ENCODE assay signal across 14 cellular contexts in the genomic region with DNA sequence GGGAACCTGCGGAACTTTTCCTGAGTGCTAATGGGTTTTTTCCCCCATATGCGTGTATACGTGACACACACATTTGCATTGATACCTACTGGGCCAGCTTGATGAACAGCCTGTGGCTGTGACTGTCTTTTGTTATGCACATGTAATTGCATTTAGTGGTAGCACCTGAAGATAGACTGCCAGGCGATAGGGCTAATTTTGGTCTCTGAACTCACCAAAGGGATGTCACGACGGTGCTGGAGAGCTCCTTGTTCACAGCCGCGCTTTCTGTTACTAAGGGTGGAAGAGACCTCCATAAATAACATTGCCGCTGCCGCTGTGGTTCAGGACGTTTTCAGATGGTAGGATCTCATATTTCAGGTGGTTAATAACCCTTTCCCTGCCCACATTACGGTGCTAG.
DNase-seq lines count a peak whose midpoint lies in the region; ATAC-seq and TF ChIP-seq lines count a peak whose summit lies in the region.
"Had no signal": no experiment of that assay in that cellular context is flagged by ENCODE, and none has a peak within 500 bp of the region (broad histone marks: within the 10 kb centered on the region; RNA-seq: fewer than 3 reads in every experiment).

No MANE protein-coding gene starts in this region.

- no peak overlapping the region for H3K4me3 ChIP-seq in HEK293 (ENCODE audit: low read depth, low read length)
- no peak overlapping the region for H3K4me3 ChIP-seq in naive thymus-derived CD4-positive, alpha-beta T cell (ENCODE audit: low read length)

- H3K27me3 ChIP-seq in naive thymus-derived CD4-positive, alpha-beta T cell (ENCODE audit: control insufficient read depth in 2 of 2, insufficient read depth in 2 of 2, low read length in 2 of 2): no peaks in the 10 kb centered on the region

- peaks cover 72% of the 10 kb centered on the region for H3K4me1 Mint-ChIP-seq in activated B cell treated with CpG ODN at 0.5 μM for 24 hours
- H3K4me1 Mint-ChIP-seq in naive thymus-derived CD4-positive, alpha-beta T cell: peaks cover 15 to 65% (median 47%) of the 10 kb centered on the region in 7 donors
- H3K4me1 Mint-ChIP-seq in activated naive CD8-positive, alpha-beta T cell treated with anti-CD3 and anti-CD28 coated beads for 36 hours: peaks cover 26% of the 10 kb centered on the region

- ATAC-seq in activated B cell treated with CpG ODN at 0.5 μM for 24 hours (ENCODE audit: low read depth): peak; percentile 47
- ATAC-seq in naive thymus-derived CD4-positive, alpha-beta T cell: peak; percentile 21

- no peak overlapping the region for H3K27ac ChIP-seq in HEK293 (ENCODE audit: extremely low read depth, low read depth, low read length)
- no peak overlapping the region for H3K27ac ChIP-seq in naive thymus-derived CD4-positive, alpha-beta T cell (ENCODE audit: low read depth, low read length)
- H3K27ac ChIP-seq: 22Rv1 had no signal

- intact Hi-C loops in activated B cell treated with CpG ODN at 0.5 μM for 24 hours (cut with micrococcal nuclease): loop anchor here (5.0 kb wide), 2 partner anchors 35 to 175 kb away; no protein-coding TSS in a partner anchor
- intact Hi-C loops in naive thymus-derived CD4-positive, alpha-beta T cell (cut with micrococcal nuclease): no loop called here

- H3K36me3 ChIP-seq in HEK293 (ENCODE audit: control insufficient read depth in 2 of 2, insufficient read depth in 1 of 2, low read length in 2 of 2): no peaks in the 10 kb centered on the region
- H3K36me3 ChIP-seq in naive thymus-derived CD4-positive, alpha-beta T cell (ENCODE audit: control insufficient read depth in 2 of 3, insufficient read depth in 3 of 3, low read length in 3 of 3): no peaks in the 10 kb centered on the region

- H3K27ac Mint-ChIP-seq in activated B cell treated with CpG ODN at 0.5 μM for 24 hours: peak overlapping the region; percentile 79
- H3K27ac Mint-ChIP-seq in naive thymus-derived CD4-positive, alpha-beta T cell: peak overlapping the region in 4 of 9 donors; percentile 26 to 79 (median 42)
- no peak overlapping the region for H3K27ac Mint-ChIP-seq in activated naive CD8-positive, alpha-beta T cell treated with anti-CD3 and anti-CD28 coated beads for 36 hours

- DNase-seq in DMS79 treated with DMSO at 0.1 percent for 48 hours (lab: John Stamatoyannopoulos, UW): peak; percentile 33
- DNase-seq in DMS79 (lab: John Stamatoyannopoulos, UW): no peak
- DNase-seq in activated B cell treated with CpG ODN at 0.5 μM for 24 hours: no peak
- DNase-seq in naive thymus-derived CD4-positive, alpha-beta T cell: no peak
- DNase-seq in MV-4-11 (lab: John Stamatoyannopoulos, UW): no peak
- DNase-seq in activated naive CD8-positive, alpha-beta T cell treated with anti-CD3 and anti-CD28 coated beads for 36 hours: no peak
- DNase-seq in DMS53 treated with DMSO at 0.1 percent for 48 hours (lab: John Stamatoyannopoulos, UW; ENCODE audit: unreplicated experiment): no peak
- DNase-seq: activated CD4-positive, alpha-beta T cell treated with anti-CD3 and anti-CD28 coated beads, Interleukin-2, amount 50 U/mL, for 48 hours; islet precursor cell; OCI-M1; stimulated activated CD4-positive, alpha-beta T cell treated with anti-CD3 and anti-CD28 coated beads, Interleukin-12 subunit alpha, Interleukin-12 subunit beta, amount 100 ng/mL, for 4 hours had no signal

- H3K9me3 ChIP-seq in HEK293 (ENCODE audit: control insufficient read depth, insufficient read depth, low read depth, low read length): no peaks in the 10 kb centered on the region
- H3K9me3 ChIP-seq in naive thymus-derived CD4-positive, alpha-beta T cell (ENCODE audit: control insufficient read depth in 2 of 3, low read length in 3 of 3): no peaks in the 10 kb centered on the region

- no peaks in the 10 kb centered on the region for H3K27me3 Mint-ChIP-seq in activated B cell treated with CpG ODN at 0.5 μM for 24 hours
- no peaks in the 10 kb centered on the region for H3K27me3 Mint-ChIP-seq in naive thymus-derived CD4-positive, alpha-beta T cell
- H3K27me3 Mint-ChIP-seq in activated naive CD8-positive, alpha-beta T cell treated with anti-CD3 and anti-CD28 coated beads for 36 hours: no peaks in the 10 kb centered on the region
- H3K27me3 Mint-ChIP-seq: central memory CD8-positive, alpha-beta T cell had no signal

- POLR2A ChIA-PET in HEK293 (lab: Yijun Ruan, JAX): no interaction called here
- POLR2A ChIA-PET in activated B cell treated with CpG ODN at 0.5 μM for 24 hours (lab: Charles Lee): interaction anchor here (0.6 kb wide), 2 partner anchors 159 to 170 kb away, joined by 3 to 6 read pairs; no protein-coding TSS in a partner anchor
- POLR2A ChIA-PET in naive thymus-derived CD4-positive, alpha-beta T cell (lab: Charles Lee): no interaction called here

- TF ChIP-seq CTCF in HEK293 (tag by site-specific recombination; IDR thresholded peaks at IDR 0.05) (no peak), activated B cell treated with CpG ODN at 0.5 μM for 24 hours (IDR thresholded peaks at IDR 0.05) (no peak)

- H3K36me3 Mint-ChIP-seq in activated B cell treated with CpG ODN at 0.5 μM for 24 hours (ENCODE audit: low read depth): peaks cover 27% of the 10 kb centered on the region
- peaks cover 0 to 15% (median 0%) of the 10 kb centered on the region in 5 donors for H3K36me3 Mint-ChIP-seq in naive thymus-derived CD4-positive, alpha-beta T cell
- H3K36me3 Mint-ChIP-seq in activated naive CD8-positive, alpha-beta T cell treated with anti-CD3 and anti-CD28 coated beads for 36 hours: peaks cover 4% of the 10 kb centered on the region

- CTCF ChIA-PET in HEK293 (lab: Yijun Ruan, JAX): interaction anchor here (1.4 kb wide), 1 partner anchor 268 kb away, joined by 5 read pairs; no protein-coding TSS in a partner anchor
- CTCF ChIA-PET in activated B cell treated with CpG ODN at 0.5 μM for 24 hours (lab: Charles Lee): no interaction called here
- CTCF ChIA-PET in naive thymus-derived CD4-positive, alpha-beta T cell (lab: Charles Lee): no interaction called here

- peak overlapping the region; percentile 68 for H3K4me3 Mint-ChIP-seq in activated B cell treated with CpG ODN at 0.5 μM for 24 hours
- H3K4me3 Mint-ChIP-seq in naive thymus-derived CD4-positive, alpha-beta T cell: peak overlapping the region in 1 of 10 donors; percentile 26
- no peak overlapping the region for H3K4me3 Mint-ChIP-seq in activated naive CD8-positive, alpha-beta T cell treated with anti-CD3 and anti-CD28 coated beads for 36 hours
- H3K4me3 Mint-ChIP-seq: central memory CD8-positive, alpha-beta T cell had no signal

- H3K9me3 Mint-ChIP-seq in activated B cell treated with CpG ODN at 0.5 μM for 24 hours: peaks cover 6% of the 10 kb centered on the region
- H3K9me3 Mint-ChIP-seq in naive thymus-derived CD4-positive, alpha-beta T cell: peaks cover 0 to 3% (median 0%) of the 10 kb centered on the region in 11 donors
- no peaks in the 10 kb centered on the region for H3K9me3 Mint-ChIP-seq in activated naive CD8-positive, alpha-beta T cell treated with anti-CD3 and anti-CD28 coated beads for 36 hours
- H3K9me3 Mint-ChIP-seq: central memory CD8-positive, alpha-beta T cell had no signal

- 0 out of 2 replicates have a peak, but pooled peaks cover 2% of the 10 kb centered on the region for H3K4me1 ChIP-seq in HEK293 (ENCODE audit: control insufficient read depth, insufficient read depth, low read length)
- H3K4me1 ChIP-seq in naive thymus-derived CD4-positive, alpha-beta T cell (ENCODE audit: control insufficient read depth in 2 of 2, insufficient read depth in 2 of 2, low read length in 2 of 2): peaks cover 0 to 24% of the 10 kb centered on the region in 2 donors

TF ChIP-seq in HEK293, 187 proteins besides CTCF, POLR2A, EP300 and RAD21:
- TF ChIP-seq ZNF626 (tag by site-specific recombination; IDR thresholded peaks at IDR 0.05) (no peak), ZNF248 (tag by site-specific recombination; IDR thresholded peaks at IDR 0.05) (no peak), ZNF707 (tag by site-specific recombination; IDR thresholded peaks at IDR 0.05) (no peak), ZNF433 (tag by site-specific recombination; IDR thresholded peaks at IDR 0.05; ENCODE audit: low read depth) (no peak)
- TF ChIP-seq, protein P1, sequence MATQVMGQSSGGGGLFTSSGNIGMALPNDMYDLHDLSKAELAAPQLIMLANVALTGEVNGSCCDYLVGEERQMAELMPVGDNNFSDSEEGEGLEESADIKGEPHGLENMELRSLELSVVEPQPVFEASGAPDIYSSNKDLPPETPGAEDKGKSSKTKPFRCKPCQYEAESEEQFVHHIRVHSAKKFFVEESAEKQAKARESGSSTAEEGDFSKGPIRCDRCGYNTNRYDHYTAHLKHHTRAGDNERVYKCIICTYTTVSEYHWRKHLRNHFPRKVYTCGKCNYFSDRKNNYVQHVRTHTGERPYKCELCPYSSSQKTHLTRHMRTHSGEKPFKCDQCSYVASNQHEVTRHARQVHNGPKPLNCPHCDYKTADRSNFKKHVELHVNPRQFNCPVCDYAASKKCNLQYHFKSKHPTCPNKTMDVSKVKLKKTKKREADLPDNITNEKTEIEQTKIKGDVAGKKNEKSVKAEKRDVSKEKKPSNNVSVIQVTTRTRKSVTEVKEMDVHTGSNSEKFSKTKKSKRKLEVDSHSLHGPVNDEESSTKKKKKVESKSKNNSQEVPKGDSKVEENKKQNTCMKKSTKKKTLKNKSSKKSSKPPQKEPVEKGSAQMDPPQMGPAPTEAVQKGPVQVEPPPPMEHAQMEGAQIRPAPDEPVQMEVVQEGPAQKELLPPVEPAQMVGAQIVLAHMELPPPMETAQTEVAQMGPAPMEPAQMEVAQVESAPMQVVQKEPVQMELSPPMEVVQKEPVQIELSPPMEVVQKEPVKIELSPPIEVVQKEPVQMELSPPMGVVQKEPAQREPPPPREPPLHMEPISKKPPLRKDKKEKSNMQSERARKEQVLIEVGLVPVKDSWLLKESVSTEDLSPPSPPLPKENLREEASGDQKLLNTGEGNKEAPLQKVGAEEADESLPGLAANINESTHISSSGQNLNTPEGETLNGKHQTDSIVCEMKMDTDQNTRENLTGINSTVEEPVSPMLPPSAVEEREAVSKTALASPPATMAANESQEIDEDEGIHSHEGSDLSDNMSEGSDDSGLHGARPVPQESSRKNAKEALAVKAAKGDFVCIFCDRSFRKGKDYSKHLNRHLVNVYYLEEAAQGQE (tag by site-specific recombination; IDR thresholded peaks at IDR 0.05): peak; percentile 81
